1 cellular context compared by ENCODE assay signal in the genomic region with DNA sequence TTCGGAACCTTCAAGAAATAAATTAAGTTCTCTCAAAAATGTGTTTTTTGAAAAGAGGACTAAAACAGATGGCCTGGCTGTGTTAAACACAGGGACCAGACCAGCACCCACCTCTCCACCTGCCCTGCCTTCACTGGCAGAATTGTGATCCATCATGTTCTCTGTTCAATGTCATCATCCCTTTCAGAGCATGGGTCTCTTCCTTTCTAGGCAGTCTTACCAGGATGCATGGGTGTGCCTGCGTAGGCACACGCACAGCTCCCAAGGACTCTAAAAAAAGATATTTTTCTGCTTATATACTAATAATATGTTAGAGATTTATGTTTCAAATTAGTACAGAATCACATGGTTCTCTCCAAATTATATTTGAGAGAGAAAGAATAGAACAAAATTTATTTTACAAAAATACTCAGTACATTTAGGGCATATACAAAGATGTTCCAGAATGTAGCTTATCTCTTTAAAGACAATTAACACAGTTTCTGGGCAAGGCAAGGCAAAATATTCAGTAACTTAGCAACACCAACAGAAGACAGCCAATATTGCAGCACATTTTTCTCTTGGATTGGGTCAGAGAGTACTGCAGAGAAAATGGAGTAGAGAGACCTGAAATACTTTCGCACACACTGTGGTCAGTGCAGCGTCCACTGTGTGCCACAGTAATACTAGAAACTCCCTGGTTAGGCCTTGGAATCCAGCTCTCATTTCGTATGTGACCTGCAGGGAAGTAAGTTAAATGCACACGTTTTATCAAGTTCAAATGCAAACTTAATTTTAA.
TF ChIP-seq lines count a peak whose summit lies in the region.

No MANE protein-coding gene starts in this region.

TF ChIP-seq in WTC11, 78 proteins besides CTCF, POLR2A, EP300 and RAD21 (continued from another document):
- TF ChIP-seq, protein P1, sequence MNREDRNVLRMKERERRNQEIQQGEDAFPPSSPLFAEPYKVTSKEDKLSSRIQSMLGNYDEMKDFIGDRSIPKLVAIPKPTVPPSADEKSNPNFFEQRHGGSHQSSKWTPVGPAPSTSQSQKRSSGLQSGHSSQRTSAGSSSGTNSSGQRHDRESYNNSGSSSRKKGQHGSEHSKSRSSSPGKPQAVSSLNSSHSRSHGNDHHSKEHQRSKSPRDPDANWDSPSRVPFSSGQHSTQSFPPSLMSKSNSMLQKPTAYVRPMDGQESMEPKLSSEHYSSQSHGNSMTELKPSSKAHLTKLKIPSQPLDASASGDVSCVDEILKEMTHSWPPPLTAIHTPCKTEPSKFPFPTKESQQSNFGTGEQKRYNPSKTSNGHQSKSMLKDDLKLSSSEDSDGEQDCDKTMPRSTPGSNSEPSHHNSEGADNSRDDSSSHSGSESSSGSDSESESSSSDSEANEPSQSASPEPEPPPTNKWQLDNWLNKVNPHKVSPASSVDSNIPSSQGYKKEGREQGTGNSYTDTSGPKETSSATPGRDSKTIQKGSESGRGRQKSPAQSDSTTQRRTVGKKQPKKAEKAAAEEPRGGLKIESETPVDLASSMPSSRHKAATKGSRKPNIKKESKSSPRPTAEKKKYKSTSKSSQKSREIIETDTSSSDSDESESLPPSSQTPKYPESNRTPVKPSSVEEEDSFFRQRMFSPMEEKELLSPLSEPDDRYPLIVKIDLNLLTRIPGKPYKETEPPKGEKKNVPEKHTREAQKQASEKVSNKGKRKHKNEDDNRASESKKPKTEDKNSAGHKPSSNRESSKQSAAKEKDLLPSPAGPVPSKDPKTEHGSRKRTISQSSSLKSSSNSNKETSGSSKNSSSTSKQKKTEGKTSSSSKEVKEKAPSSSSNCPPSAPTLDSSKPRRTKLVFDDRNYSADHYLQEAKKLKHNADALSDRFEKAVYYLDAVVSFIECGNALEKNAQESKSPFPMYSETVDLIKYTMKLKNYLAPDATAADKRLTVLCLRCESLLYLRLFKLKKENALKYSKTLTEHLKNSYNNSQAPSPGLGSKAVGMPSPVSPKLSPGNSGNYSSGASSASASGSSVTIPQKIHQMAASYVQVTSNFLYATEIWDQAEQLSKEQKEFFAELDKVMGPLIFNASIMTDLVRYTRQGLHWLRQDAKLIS (CRISPR knock-in tag; IDR thresholded peaks at IDR 0.05; ENCODE audit: borderline replicate concordance), result no peak
- TF ChIP-seq, protein P2, sequence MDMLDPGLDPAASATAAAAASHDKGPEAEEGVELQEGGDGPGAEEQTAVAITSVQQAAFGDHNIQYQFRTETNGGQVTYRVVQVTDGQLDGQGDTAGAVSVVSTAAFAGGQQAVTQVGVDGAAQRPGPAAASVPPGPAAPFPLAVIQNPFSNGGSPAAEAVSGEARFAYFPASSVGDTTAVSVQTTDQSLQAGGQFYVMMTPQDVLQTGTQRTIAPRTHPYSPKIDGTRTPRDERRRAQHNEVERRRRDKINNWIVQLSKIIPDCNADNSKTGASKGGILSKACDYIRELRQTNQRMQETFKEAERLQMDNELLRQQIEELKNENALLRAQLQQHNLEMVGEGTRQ (CRISPR knock-in tag; IDR thresholded peaks at IDR 0.05), result no peak
- TF ChIP-seq, protein P3, sequence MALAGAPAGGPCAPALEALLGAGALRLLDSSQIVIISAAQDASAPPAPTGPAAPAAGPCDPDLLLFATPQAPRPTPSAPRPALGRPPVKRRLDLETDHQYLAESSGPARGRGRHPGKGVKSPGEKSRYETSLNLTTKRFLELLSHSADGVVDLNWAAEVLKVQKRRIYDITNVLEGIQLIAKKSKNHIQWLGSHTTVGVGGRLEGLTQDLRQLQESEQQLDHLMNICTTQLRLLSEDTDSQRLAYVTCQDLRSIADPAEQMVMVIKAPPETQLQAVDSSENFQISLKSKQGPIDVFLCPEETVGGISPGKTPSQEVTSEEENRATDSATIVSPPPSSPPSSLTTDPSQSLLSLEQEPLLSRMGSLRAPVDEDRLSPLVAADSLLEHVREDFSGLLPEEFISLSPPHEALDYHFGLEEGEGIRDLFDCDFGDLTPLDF (CRISPR knock-in tag; IDR thresholded peaks at IDR 0.05), result no peak
